1 cellular context compared by ENCODE assay signal in the genomic region with DNA sequence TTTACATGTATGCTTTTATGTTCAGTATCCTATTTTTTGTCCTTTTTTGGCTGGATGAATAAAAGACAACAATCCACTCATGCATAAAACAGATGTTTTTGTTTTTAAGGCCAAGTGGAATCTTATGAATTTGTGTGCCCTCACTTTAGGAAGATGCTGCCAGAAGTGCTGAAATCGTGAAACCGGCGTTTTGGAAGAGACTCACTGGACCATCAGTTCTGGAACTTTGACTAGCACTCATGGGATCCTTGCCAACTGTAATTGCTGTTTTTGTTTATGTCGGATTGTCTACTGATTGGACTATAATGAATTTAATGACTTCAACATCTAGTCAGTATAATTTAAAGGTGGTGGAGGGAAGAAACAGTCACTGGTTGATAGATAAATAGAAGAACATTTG.
A peak's percentile ranks its signal among the peaks of the same experiment; 100 is the strongest.
TF ChIP-seq lines count a peak whose summit lies in the region.

No MANE protein-coding gene starts in this region.

TF ChIP-seq in HEK293, 187 proteins besides CTCF, POLR2A, EP300 and RAD21 (continued from another document):
- TF ChIP-seq, protein P1, sequence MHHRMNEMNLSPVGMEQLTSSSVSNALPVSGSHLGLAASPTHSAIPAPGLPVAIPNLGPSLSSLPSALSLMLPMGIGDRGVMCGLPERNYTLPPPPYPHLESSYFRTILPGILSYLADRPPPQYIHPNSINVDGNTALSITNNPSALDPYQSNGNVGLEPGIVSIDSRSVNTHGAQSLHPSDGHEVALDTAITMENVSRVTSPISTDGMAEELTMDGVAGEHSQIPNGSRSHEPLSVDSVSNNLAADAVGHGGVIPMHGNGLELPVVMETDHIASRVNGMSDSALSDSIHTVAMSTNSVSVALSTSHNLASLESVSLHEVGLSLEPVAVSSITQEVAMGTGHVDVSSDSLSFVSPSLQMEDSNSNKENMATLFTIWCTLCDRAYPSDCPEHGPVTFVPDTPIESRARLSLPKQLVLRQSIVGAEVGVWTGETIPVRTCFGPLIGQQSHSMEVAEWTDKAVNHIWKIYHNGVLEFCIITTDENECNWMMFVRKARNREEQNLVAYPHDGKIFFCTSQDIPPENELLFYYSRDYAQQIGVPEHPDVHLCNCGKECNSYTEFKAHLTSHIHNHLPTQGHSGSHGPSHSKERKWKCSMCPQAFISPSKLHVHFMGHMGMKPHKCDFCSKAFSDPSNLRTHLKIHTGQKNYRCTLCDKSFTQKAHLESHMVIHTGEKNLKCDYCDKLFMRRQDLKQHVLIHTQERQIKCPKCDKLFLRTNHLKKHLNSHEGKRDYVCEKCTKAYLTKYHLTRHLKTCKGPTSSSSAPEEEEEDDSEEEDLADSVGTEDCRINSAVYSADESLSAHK (tag by site-specific recombination; IDR thresholded peaks at IDR 0.05) = peak; percentile 87
- no peak for TF ChIP-seq ZNF623 (tag by site-specific recombination; IDR thresholded peaks at IDR 0.05)
- TF ChIP-seq ZNF600 (tag by site-specific recombination; IDR thresholded peaks at IDR 0.05) = peak; percentile 63; the same call in 1 of the 2 replicates
